In genomic region chr19:2600914-2601870, GRCh38 we compare ENCODE assay signal across 13 cellular contexts.
DNase-seq lines count a peak whose midpoint lies in the region; ATAC-seq and TF ChIP-seq lines count a peak whose summit lies in the region.
"Had no signal": no experiment of that assay in that cellular context is flagged by ENCODE, and none has a peak within 500 bp of the region (broad histone marks: within the 10 kb centered on the region; RNA-seq: fewer than 3 reads in every experiment).

No MANE protein-coding gene starts in this region.

- no peak for DNase-seq in CD4-positive, alpha-beta T cell
- peak; percentile 17 to 42 (median 19) for DNase-seq in Peyer's patch
- no peak for DNase-seq in hepatocyte (ENCODE audit: low spot score)
- DNase-seq in sciatic nerve (ENCODE audit: low spot score) = peak; percentile 54
- no peak for DNase-seq in MV-4-11 (lab: John Stamatoyannopoulos, UW)
- DNase-seq in putamen (ENCODE audit: low spot score) = no peak
- DNase-seq: DMS53; NCI-H2171; NK-92 treated with Interleukin-12 subunit alpha and Interleukin-12 subunit beta, amount 100 ng/mL, for 24 hours had no signal

- H3K4me3 Mint-ChIP-seq in CD4-positive, alpha-beta T cell = peak overlapping the region; percentile 20
- H3K4me3 Mint-ChIP-seq: activated naive CD8-positive, alpha-beta T cell; central memory CD8-positive, alpha-beta T cell had no signal

- CTCF ChIA-PET in CD4-positive, alpha-beta T cell (lab: Charles Lee) = interaction anchor here (1.3 to 3.6 kb wide), 2 partner anchors 10 to 36 kb away, joined by 3 to 24 read pairs; no protein-coding TSS in a partner anchor

- no peaks in the 10 kb centered on the region for H3K9me2 ChIP-seq in hepatocyte (replicated peaks; ENCODE audit: insufficient read depth)

- peak overlapping the region; percentile 62 for H3K27ac Mint-ChIP-seq in CD4-positive, alpha-beta T cell
- H3K27ac Mint-ChIP-seq: activated naive CD8-positive, alpha-beta T cell had no signal

- 88% methylated on average over 20 of the region's 20 CpGs for WGBS in hepatocyte (ENCODE audit: low lambda C conversion rate, missing lambda C conversion rate)

- no peak for TF ChIP-seq CTCF in CD4-positive, alpha-beta T cell (IDR thresholded peaks at IDR 0.05)
- no peak for TF ChIP-seq CTCF in Peyer's patch (IDR thresholded peaks at IDR 0.05)
- no peak for TF ChIP-seq CTCF in hepatocyte (IDR thresholded peaks at IDR 0.05; ENCODE audit: poor library complexity)

- H3K4me1 ChIP-seq in Peyer's patch (peaks cover 0 to 16% (median 5%) of the 10 kb centered on the region in 4 donors), hepatocyte (ENCODE audit: insufficient read depth) (peaks cover 14% of the 10 kb centered on the region)

- H3K27me3 ChIP-seq in CD4-positive, alpha-beta T cell (ENCODE audit: control insufficient read depth, insufficient read depth, low read length) = no peaks in the 10 kb centered on the region
- H3K27me3 ChIP-seq in Peyer's patch (no peaks in the 10 kb centered on the region), hepatocyte (no peaks in the 10 kb centered on the region)

- H2AFZ ChIP-seq in hepatocyte = no peak overlapping the region

- intact Hi-C loops in CD4-positive, alpha-beta T cell (cut with DNase I, micrococcal nuclease) = no loop called here
- intact Hi-C loops in sciatic nerve (cut with DNase I) = no loop called here

- no peaks in the 10 kb centered on the region for H3K36me3 Mint-ChIP-seq in CD4-positive, alpha-beta T cell (ENCODE audit: low read depth)
- H3K36me3 Mint-ChIP-seq: activated naive CD8-positive, alpha-beta T cell had no signal

- no peak overlapping the region for H3K4me2 ChIP-seq in hepatocyte

- no peak overlapping the region for H3K27ac ChIP-seq in CD4-positive, alpha-beta T cell (ENCODE audit: low read depth, low read length)
- H3K27ac ChIP-seq in Peyer's patch (peak overlapping the region in 1 of 4 donors; percentile 86), hepatocyte (peak overlapping the region; percentile 86)

- no peak for TF ChIP-seq POLR2A in Peyer's patch (IDR thresholded peaks at IDR 0.05)

- ATAC-seq in CD4-positive, alpha-beta T cell (ENCODE audit: poor library complexity) = no peak
- no peak for ATAC-seq in sciatic nerve
- ATAC-seq in GM21447 (IDR thresholded peaks at IDR 0.05; ENCODE audit: unreplicated experiment) = no peak
- ATAC-seq in HG02884 (IDR thresholded peaks at IDR 0.05; ENCODE audit: unreplicated experiment) = no peak

- no peaks in the 10 kb centered on the region for H4K20me1 ChIP-seq in hepatocyte (ENCODE audit: insufficient read depth, poor library complexity, severe bottlenecking)

- no peaks in the 10 kb centered on the region for H3K27me3 Mint-ChIP-seq in CD4-positive, alpha-beta T cell
- H3K27me3 Mint-ChIP-seq: activated naive CD8-positive, alpha-beta T cell; central memory CD8-positive, alpha-beta T cell had no signal

- H3K79me2 ChIP-seq in hepatocyte = no peaks in the 10 kb centered on the region

- H3K36me3 ChIP-seq in Peyer's patch (no peaks in the 10 kb centered on the region), hepatocyte (replicated peaks; ENCODE audit: insufficient read depth, low read depth) (no peaks in the 10 kb centered on the region)

- no peaks in the 10 kb centered on the region for H3K9me3 ChIP-seq in CD4-positive, alpha-beta T cell (ENCODE audit: control insufficient read depth, low read length)
- H3K9me3 ChIP-seq in Peyer's patch = no peaks in the 10 kb centered on the region
- no peaks in the 10 kb centered on the region for H3K9me3 ChIP-seq in hepatocyte (ENCODE audit: low read depth)

- no peaks in the 10 kb centered on the region for H3K9me3 Mint-ChIP-seq in CD4-positive, alpha-beta T cell
- H3K9me3 Mint-ChIP-seq: central memory CD8-positive, alpha-beta T cell had no signal

- POLR2A ChIA-PET in CD4-positive, alpha-beta T cell (lab: Charles Lee) = interaction anchor here (2.0 to 3.6 kb wide), 3 partner anchors 9 to 124 kb away, joined by 7 to 118 read pairs (median 21); partner anchors contain the start of gene GADD45B

- peaks cover 13% of the 10 kb centered on the region for H3K4me1 Mint-ChIP-seq in CD4-positive, alpha-beta T cell (ENCODE audit: low read depth)

- H3K4me3 ChIP-seq in Peyer's patch (no peak overlapping the region), hepatocyte (no peak overlapping the region)

Comparison
In these comparisons a context has a peak if more than half of its experiments do, and no peak if none do; other contexts are left out.
1. DNase-seq: peak in Peyer's patch (3 of 3) and sciatic nerve (single experiment); none in CD4-positive, alpha-beta T cell (0 of 10), hepatocyte (single experiment), MV-4-11 (single experiment) and putamen (single experiment).